1 cellular context compared by ENCODE assay signal in the genomic region with DNA sequence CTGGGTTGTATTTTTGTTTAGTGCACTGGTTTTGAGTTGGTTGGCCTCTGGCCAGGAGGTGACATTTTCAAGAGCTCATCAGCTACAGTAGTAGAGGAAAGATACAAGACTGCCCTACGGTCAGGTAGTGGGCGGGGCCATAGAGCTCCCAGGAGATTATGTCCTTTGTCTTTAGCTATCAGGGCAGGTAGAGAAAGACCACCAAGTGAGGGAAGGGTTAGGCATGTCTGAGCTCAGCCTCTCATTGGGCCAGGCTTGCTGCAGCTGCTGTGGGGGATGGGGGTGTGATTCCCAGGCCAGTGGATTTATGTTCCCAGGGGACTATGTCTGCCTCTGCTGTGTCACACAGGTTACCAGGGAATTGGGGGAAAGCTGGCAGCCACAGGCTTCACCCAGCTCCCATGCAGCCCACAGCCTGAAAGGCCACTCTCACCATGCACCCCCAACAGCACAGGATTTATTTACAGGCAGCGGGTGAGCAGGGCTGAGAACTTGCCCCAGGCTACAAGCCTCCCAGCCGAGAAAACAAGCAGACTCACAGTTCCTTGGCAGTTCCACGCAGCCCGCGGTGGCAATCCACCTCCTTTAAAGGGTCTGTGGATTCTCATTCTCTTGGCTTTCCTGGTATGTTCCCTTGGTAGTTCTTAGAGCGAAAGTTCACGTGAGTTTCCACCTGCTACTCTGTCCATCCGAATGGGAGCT.
TF ChIP-seq lines count a peak whose summit lies in the region.

No MANE protein-coding gene starts in this region.

TF ChIP-seq in WTC11, 78 proteins besides CTCF, POLR2A, EP300 and RAD21 (continued from another document):
- TF ChIP-seq, protein P1, sequence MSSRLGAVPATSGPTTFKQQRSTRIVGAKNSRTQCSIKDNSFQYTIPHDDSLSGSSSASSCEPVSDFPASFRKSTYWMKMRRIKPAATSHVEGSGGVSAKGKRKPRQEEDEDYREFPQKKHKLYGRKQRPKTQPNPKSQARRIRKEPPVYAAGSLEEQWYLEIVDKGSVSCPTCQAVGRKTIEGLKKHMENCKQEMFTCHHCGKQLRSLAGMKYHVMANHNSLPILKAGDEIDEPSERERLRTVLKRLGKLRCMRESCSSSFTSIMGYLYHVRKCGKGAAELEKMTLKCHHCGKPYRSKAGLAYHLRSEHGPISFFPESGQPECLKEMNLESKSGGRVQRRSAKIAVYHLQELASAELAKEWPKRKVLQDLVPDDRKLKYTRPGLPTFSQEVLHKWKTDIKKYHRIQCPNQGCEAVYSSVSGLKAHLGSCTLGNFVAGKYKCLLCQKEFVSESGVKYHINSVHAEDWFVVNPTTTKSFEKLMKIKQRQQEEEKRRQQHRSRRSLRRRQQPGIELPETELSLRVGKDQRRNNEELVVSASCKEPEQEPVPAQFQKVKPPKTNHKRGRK (CRISPR knock-in tag; IDR thresholded peaks at IDR 0.05; ENCODE audit: borderline replicate concordance) = no peak
- TF ChIP-seq ZNF263 (CRISPR knock-in tag; IDR thresholded peaks at IDR 0.05; ENCODE audit: low read depth) = no peak
